ENCODE assay signal across 8 cellular contexts in genomic region chr9:91796516-91796915, GRCh38.
DNase-seq lines count a peak whose midpoint lies in the region; ATAC-seq and TF ChIP-seq lines count a peak whose summit lies in the region.
"Not testable (repeated sequence)": the region's sequence is repeated elsewhere in the genome, so short reads cannot be mapped to it uniquely, and the experiment has no call there.

No MANE protein-coding gene starts in this region.

- peaks cover 6 to 30% (median 10%) of the 10 kb centered on the region in 3 donors for H3K4me1 ChIP-seq in esophagus squamous epithelium
- H3K4me1 ChIP-seq in naive thymus-derived CD4-positive, alpha-beta T cell (ENCODE audit: control insufficient read depth in 2 of 2, insufficient read depth in 2 of 2, low read length in 2 of 2) = peaks cover 0 to 20% of the 10 kb centered on the region in 2 donors

- not testable (repeated sequence) for H3K4me3 Mint-ChIP-seq in activated CD4-positive, alpha-beta T cell treated with anti-CD3 and anti-CD28 coated beads for 36 hours; activated T-cell treated with anti-CD3 and anti-CD28 coated beads, Interleukin-2, amount 50 U/mL, for 24 hours; activated naive CD8-positive, alpha-beta T cell treated with anti-CD3 and anti-CD28 coated beads for 36 hours; naive thymus-derived CD4-positive, alpha-beta T cell; stimulated activated naive CD8-positive, alpha-beta T cell treated with anti-CD3 and anti-CD28 coated beads, Interleukin-15, amount 100 ng/mL, for 72 hours

- intact Hi-C loops in activated CD4-positive, alpha-beta T cell treated with anti-CD3 and anti-CD28 coated beads for 36 hours (cut with DNase I, micrococcal nuclease) = loop anchor here in 1 of 2 experiments (5.0 kb wide), 1 partner anchor 321 kb away; the partner anchor contains the start of gene SPTLC1
- intact Hi-C loops in esophagus squamous epithelium (cut with DNase I); naive thymus-derived CD4-positive, alpha-beta T cell (cut with micrococcal nuclease): not testable (repeated sequence)

- ATAC-seq in activated CD4-positive, alpha-beta T cell treated with anti-CD3 and anti-CD28 coated beads for 36 hours = peak; percentile 14
- peak; percentile 58 for ATAC-seq in naive thymus-derived CD4-positive, alpha-beta T cell
- peak; percentile 58 for ATAC-seq in stimulated activated naive CD8-positive, alpha-beta T cell treated with anti-CD3 and anti-CD28 coated beads, Interleukin-15, amount 100 ng/mL, for 72 hours

- not testable (repeated sequence) for H3K36me3 ChIP-seq in esophagus squamous epithelium; naive thymus-derived CD4-positive, alpha-beta T cell (ENCODE audit: control insufficient read depth in 2 of 3, insufficient read depth in 3 of 3, low read length in 3 of 3)

- not testable (repeated sequence) for H3K4me3 ChIP-seq in esophagus squamous epithelium; naive thymus-derived CD4-positive, alpha-beta T cell (ENCODE audit: low read length)

- DNase-seq in Daoy (ENCODE audit: low read depth) = peak; percentile 32
- DNase-seq in NCI-H460 (ENCODE audit: extremely low read depth, low read depth) = peak; percentile 50
- DNase-seq in activated CD4-positive, alpha-beta T cell treated with anti-CD3 and anti-CD28 coated beads for 36 hours = peak; percentile 42
- DNase-seq in activated T-cell treated with anti-CD3 and anti-CD28 coated beads, Interleukin-2, amount 50 U/mL, for 24 hours = peak; percentile 40
- peak; percentile 33 for DNase-seq in activated naive CD8-positive, alpha-beta T cell treated with anti-CD3 and anti-CD28 coated beads for 36 hours
- not testable (repeated sequence) for DNase-seq in esophagus squamous epithelium (lab: John Stamatoyannopoulos, UW)
- DNase-seq in naive thymus-derived CD4-positive, alpha-beta T cell = peak in 1 of 9 donors; percentile 30
- DNase-seq in stimulated activated naive CD8-positive, alpha-beta T cell treated with anti-CD3 and anti-CD28 coated beads, Interleukin-15, amount 100 ng/mL, for 72 hours = peak; percentile 19 to 23

- peak overlapping the region in 3 of 4 donors; percentile 19 to 70 (median 49) for H3K27ac ChIP-seq in esophagus squamous epithelium
- H3K27ac ChIP-seq in naive thymus-derived CD4-positive, alpha-beta T cell (ENCODE audit: low read depth, low read length) = not testable (repeated sequence)

- H3K36me3 Mint-ChIP-seq in activated CD4-positive, alpha-beta T cell treated with anti-CD3 and anti-CD28 coated beads for 36 hours (ENCODE audit: low read depth); activated T-cell treated with anti-CD3 and anti-CD28 coated beads, Interleukin-2, amount 50 U/mL, for 24 hours (ENCODE audit: low read depth); activated naive CD8-positive, alpha-beta T cell treated with anti-CD3 and anti-CD28 coated beads for 36 hours; naive thymus-derived CD4-positive, alpha-beta T cell: not testable (repeated sequence)

- not testable (repeated sequence) for H3K9me3 Mint-ChIP-seq in activated CD4-positive, alpha-beta T cell treated with anti-CD3 and anti-CD28 coated beads for 36 hours (ENCODE audit: low read depth); activated T-cell treated with anti-CD3 and anti-CD28 coated beads, Interleukin-2, amount 50 U/mL, for 24 hours; activated naive CD8-positive, alpha-beta T cell treated with anti-CD3 and anti-CD28 coated beads for 36 hours; naive thymus-derived CD4-positive, alpha-beta T cell; stimulated activated naive CD8-positive, alpha-beta T cell treated with anti-CD3 and anti-CD28 coated beads, Interleukin-15, amount 100 ng/mL, for 72 hours

- H3K9me3 ChIP-seq in esophagus squamous epithelium; naive thymus-derived CD4-positive, alpha-beta T cell (ENCODE audit: control insufficient read depth in 2 of 3, low read length in 3 of 3): not testable (repeated sequence)

- not testable (repeated sequence) for TF ChIP-seq CTCF in esophagus squamous epithelium (IDR thresholded peaks at IDR 0.05)

- not testable (repeated sequence) for H3K27ac Mint-ChIP-seq in activated CD4-positive, alpha-beta T cell treated with anti-CD3 and anti-CD28 coated beads for 36 hours; activated T-cell treated with anti-CD3 and anti-CD28 coated beads, Interleukin-2, amount 50 U/mL, for 24 hours; activated naive CD8-positive, alpha-beta T cell treated with anti-CD3 and anti-CD28 coated beads for 36 hours; stimulated activated naive CD8-positive, alpha-beta T cell treated with anti-CD3 and anti-CD28 coated beads, Interleukin-15, amount 100 ng/mL, for 72 hours
- peak overlapping the region in 1 of 9 donors; percentile 75 for H3K27ac Mint-ChIP-seq in naive thymus-derived CD4-positive, alpha-beta T cell

- POLR2A ChIA-PET in activated CD4-positive, alpha-beta T cell treated with anti-CD3 and anti-CD28 coated beads for 36 hours (lab: Charles Lee) = interaction anchor here (0.6 to 0.7 kb wide), 2 partner anchors 67 to 205 kb away, joined by 4 to 7 read pairs; no protein-coding TSS in a partner anchor
- POLR2A ChIA-PET in naive thymus-derived CD4-positive, alpha-beta T cell (lab: Charles Lee) = not testable (repeated sequence)

- peaks cover 12% of the 10 kb centered on the region for H3K4me1 Mint-ChIP-seq in activated CD4-positive, alpha-beta T cell treated with anti-CD3 and anti-CD28 coated beads for 36 hours
- H3K4me1 Mint-ChIP-seq in activated T-cell treated with anti-CD3 and anti-CD28 coated beads, Interleukin-2, amount 50 U/mL, for 24 hours (ENCODE audit: low read depth) = peaks cover 18% of the 10 kb centered on the region
- H3K4me1 Mint-ChIP-seq in activated naive CD8-positive, alpha-beta T cell treated with anti-CD3 and anti-CD28 coated beads for 36 hours = peaks cover 10% of the 10 kb centered on the region
- H3K4me1 Mint-ChIP-seq in naive thymus-derived CD4-positive, alpha-beta T cell = peaks cover 0 to 22% (median 6%) of the 10 kb centered on the region in 7 donors
- H3K4me1 Mint-ChIP-seq in stimulated activated naive CD8-positive, alpha-beta T cell treated with anti-CD3 and anti-CD28 coated beads, Interleukin-15, amount 100 ng/mL, for 72 hours = peaks cover 16% of the 10 kb centered on the region

- CTCF ChIA-PET in activated CD4-positive, alpha-beta T cell treated with anti-CD3 and anti-CD28 coated beads for 36 hours (lab: Charles Lee) = interaction anchor here (0.6 kb wide), 2 partner anchors 30 to 96 kb away, joined by 3 to 4 read pairs; no protein-coding TSS in a partner anchor
- CTCF ChIA-PET in naive thymus-derived CD4-positive, alpha-beta T cell (lab: Charles Lee) = not testable (repeated sequence)

- 67 to 79% methylated on average over 2 to 4 of the region's 4 CpGs for WGBS in esophagus squamous epithelium, 2 donors

- not testable (repeated sequence) for H3K27me3 Mint-ChIP-seq in activated CD4-positive, alpha-beta T cell treated with anti-CD3 and anti-CD28 coated beads for 36 hours; activated T-cell treated with anti-CD3 and anti-CD28 coated beads, Interleukin-2, amount 50 U/mL, for 24 hours; activated naive CD8-positive, alpha-beta T cell treated with anti-CD3 and anti-CD28 coated beads for 36 hours; naive thymus-derived CD4-positive, alpha-beta T cell; stimulated activated naive CD8-positive, alpha-beta T cell treated with anti-CD3 and anti-CD28 coated beads, Interleukin-15, amount 100 ng/mL, for 72 hours

- peaks cover 0 to 16% (median 0%) of the 10 kb centered on the region in 4 donors for H3K27me3 ChIP-seq in esophagus squamous epithelium
- H3K27me3 ChIP-seq in naive thymus-derived CD4-positive, alpha-beta T cell (ENCODE audit: control insufficient read depth in 2 of 2, insufficient read depth in 2 of 2, low read length in 2 of 2) = not testable (repeated sequence)

- not testable (repeated sequence) for TF ChIP-seq POLR2A in esophagus squamous epithelium (IDR thresholded peaks at IDR 0.05)
